ENCODE assay signal across 1 cellular context in genomic region chr22:20981787-20982562, GRCh38.
A peak's percentile ranks its signal among the peaks of the same experiment; 100 is the strongest.
TF ChIP-seq lines count a peak whose summit lies in the region.

LZTR1 (plus strand) TSS chr22:20982297; CDS start chr22:20982372, 75 bp downstream.

TF ChIP-seq in WTC11, 78 proteins besides CTCF, POLR2A, EP300 and RAD21 (continued from another document and continues in another):
- TF ChIP-seq STAT6 (CRISPR knock-in tag; conservative IDR thresholded peaks at IDR 0.05; ENCODE audit: low read depth) (no peak), ZMAT4 (CRISPR knock-in tag; IDR thresholded peaks at IDR 0.05) (no peak), ZNF138 (CRISPR knock-in tag; conservative IDR thresholded peaks at IDR 0.05) (no peak), ZNF671 (CRISPR knock-in tag; IDR thresholded peaks at IDR 0.05) (no peak), AFF4 (CRISPR knock-in tag; IDR thresholded peaks at IDR 0.05; ENCODE audit: borderline replicate concordance) (no peak), NR3C1 (CRISPR knock-in tag; conservative IDR thresholded peaks at IDR 0.05; ENCODE audit: low read depth) (no peak), ESRRA (CRISPR knock-in tag; IDR thresholded peaks at IDR 0.05; ENCODE audit: borderline replicate concordance) (peak; percentile 28; the same call in 1 of the 2 replicates), MXD4 (CRISPR knock-in tag; IDR thresholded peaks at IDR 0.05; ENCODE audit: borderline replicate concordance) (no peak), ZNF532 (CRISPR knock-in tag; IDR thresholded peaks at IDR 0.05; ENCODE audit: borderline replicate concordance) (peak; percentile 85; the same call in 1 of the 2 replicates), ETV6 (CRISPR knock-in tag; IDR thresholded peaks at IDR 0.05) (no peak), GTF2I (CRISPR knock-in tag; conservative IDR thresholded peaks at IDR 0.05) (no peak), IRF2 (CRISPR knock-in tag; IDR thresholded peaks at IDR 0.05; ENCODE audit: borderline replicate concordance, low read depth) (no peak), NR1H2 (CRISPR knock-in tag; IDR thresholded peaks at IDR 0.05) (no peak), HMGA2 (CRISPR knock-in tag; IDR thresholded peaks at IDR 0.05) (no peak), ZBTB21 (CRISPR knock-in tag; IDR thresholded peaks at IDR 0.05; ENCODE audit: borderline replicate concordance) (no peak), EMX1 (CRISPR knock-in tag; IDR thresholded peaks at IDR 0.05) (no peak), NFATC4 (CRISPR knock-in tag; IDR thresholded peaks at IDR 0.05) (no peak), JUN (CRISPR knock-in tag; IDR thresholded peaks at IDR 0.05) (no peak; the same call in 1 of the 2 replicates), MYBL2 (CRISPR knock-in tag; IDR thresholded peaks at IDR 0.05) (peak; percentile 61; the same call in 1 of the 2 replicates), NR2C2 (CRISPR knock-in tag; IDR thresholded peaks at IDR 0.05) (no peak), TEAD4 (CRISPR knock-in tag; IDR thresholded peaks at IDR 0.05) (no peak; the same call in 1 of the 2 replicates), MLX (CRISPR knock-in tag; IDR thresholded peaks at IDR 0.05) (no peak), OVOL2 (CRISPR knock-in tag; IDR thresholded peaks at IDR 0.05; ENCODE audit: borderline replicate concordance) (no peak), ZSCAN18 (CRISPR knock-in tag; IDR thresholded peaks at IDR 0.05) (no peak), TP53 (CRISPR knock-in tag; IDR thresholded peaks at IDR 0.05) (no peak), TCF7 (CRISPR knock-in tag; IDR thresholded peaks at IDR 0.05; ENCODE audit: low read depth) (0 out of 2 replicates have a peak, but pooled peaks have one; percentile 30), KAT7 (CRISPR knock-in tag; IDR thresholded peaks at IDR 0.05; ENCODE audit: borderline replicate concordance) (no peak)
- TF ChIP-seq, protein P1, sequence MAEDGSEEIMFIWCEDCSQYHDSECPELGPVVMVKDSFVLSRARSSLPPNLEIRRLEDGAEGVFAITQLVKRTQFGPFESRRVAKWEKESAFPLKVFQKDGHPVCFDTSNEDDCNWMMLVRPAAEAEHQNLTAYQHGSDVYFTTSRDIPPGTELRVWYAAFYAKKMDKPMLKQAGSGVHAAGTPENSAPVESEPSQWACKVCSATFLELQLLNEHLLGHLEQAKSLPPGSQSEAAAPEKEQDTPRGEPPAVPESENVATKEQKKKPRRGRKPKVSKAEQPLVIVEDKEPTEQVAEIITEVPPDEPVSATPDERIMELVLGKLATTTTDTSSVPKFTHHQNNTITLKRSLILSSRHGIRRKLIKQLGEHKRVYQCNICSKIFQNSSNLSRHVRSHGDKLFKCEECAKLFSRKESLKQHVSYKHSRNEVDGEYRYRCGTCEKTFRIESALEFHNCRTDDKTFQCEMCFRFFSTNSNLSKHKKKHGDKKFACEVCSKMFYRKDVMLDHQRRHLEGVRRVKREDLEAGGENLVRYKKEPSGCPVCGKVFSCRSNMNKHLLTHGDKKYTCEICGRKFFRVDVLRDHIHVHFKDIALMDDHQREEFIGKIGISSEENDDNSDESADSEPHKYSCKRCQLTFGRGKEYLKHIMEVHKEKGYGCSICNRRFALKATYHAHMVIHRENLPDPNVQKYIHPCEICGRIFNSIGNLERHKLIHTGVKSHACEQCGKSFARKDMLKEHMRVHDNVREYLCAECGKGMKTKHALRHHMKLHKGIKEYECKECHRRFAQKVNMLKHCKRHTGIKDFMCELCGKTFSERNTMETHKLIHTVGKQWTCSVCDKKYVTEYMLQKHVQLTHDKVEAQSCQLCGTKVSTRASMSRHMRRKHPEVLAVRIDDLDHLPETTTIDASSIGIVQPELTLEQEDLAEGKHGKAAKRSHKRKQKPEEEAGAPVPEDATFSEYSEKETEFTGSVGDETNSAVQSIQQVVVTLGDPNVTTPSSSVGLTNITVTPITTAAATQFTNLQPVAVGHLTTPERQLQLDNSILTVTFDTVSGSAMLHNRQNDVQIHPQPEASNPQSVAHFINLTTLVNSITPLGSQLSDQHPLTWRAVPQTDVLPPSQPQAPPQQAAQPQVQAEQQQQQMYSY (CRISPR knock-in tag; IDR thresholded peaks at IDR 0.05): no peak; the same call in 1 of the 2 replicates
- TF ChIP-seq, protein P2, sequence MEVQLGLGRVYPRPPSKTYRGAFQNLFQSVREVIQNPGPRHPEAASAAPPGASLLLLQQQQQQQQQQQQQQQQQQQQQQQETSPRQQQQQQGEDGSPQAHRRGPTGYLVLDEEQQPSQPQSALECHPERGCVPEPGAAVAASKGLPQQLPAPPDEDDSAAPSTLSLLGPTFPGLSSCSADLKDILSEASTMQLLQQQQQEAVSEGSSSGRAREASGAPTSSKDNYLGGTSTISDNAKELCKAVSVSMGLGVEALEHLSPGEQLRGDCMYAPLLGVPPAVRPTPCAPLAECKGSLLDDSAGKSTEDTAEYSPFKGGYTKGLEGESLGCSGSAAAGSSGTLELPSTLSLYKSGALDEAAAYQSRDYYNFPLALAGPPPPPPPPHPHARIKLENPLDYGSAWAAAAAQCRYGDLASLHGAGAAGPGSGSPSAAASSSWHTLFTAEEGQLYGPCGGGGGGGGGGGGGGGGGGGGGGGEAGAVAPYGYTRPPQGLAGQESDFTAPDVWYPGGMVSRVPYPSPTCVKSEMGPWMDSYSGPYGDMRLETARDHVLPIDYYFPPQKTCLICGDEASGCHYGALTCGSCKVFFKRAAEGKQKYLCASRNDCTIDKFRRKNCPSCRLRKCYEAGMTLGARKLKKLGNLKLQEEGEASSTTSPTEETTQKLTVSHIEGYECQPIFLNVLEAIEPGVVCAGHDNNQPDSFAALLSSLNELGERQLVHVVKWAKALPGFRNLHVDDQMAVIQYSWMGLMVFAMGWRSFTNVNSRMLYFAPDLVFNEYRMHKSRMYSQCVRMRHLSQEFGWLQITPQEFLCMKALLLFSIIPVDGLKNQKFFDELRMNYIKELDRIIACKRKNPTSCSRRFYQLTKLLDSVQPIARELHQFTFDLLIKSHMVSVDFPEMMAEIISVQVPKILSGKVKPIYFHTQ (CRISPR knock-in tag; IDR thresholded peaks at IDR 0.05): no peak
- TF ChIP-seq, protein P3, sequence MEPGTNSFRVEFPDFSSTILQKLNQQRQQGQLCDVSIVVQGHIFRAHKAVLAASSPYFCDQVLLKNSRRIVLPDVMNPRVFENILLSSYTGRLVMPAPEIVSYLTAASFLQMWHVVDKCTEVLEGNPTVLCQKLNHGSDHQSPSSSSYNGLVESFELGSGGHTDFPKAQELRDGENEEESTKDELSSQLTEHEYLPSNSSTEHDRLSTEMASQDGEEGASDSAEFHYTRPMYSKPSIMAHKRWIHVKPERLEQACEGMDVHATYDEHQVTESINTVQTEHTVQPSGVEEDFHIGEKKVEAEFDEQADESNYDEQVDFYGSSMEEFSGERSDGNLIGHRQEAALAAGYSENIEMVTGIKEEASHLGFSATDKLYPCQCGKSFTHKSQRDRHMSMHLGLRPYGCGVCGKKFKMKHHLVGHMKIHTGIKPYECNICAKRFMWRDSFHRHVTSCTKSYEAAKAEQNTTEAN (CRISPR knock-in tag; IDR thresholded peaks at IDR 0.05): peak; percentile 34; the same call in 1 of the 2 replicates
- TF ChIP-seq, protein P4, sequence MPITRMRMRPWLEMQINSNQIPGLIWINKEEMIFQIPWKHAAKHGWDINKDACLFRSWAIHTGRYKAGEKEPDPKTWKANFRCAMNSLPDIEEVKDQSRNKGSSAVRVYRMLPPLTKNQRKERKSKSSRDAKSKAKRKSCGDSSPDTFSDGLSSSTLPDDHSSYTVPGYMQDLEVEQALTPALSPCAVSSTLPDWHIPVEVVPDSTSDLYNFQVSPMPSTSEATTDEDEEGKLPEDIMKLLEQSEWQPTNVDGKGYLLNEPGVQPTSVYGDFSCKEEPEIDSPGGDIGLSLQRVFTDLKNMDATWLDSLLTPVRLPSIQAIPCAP (CRISPR knock-in tag; IDR thresholded peaks at IDR 0.05): no peak
